ENCODE assay signal across 1 cellular context in the genomic region with DNA sequence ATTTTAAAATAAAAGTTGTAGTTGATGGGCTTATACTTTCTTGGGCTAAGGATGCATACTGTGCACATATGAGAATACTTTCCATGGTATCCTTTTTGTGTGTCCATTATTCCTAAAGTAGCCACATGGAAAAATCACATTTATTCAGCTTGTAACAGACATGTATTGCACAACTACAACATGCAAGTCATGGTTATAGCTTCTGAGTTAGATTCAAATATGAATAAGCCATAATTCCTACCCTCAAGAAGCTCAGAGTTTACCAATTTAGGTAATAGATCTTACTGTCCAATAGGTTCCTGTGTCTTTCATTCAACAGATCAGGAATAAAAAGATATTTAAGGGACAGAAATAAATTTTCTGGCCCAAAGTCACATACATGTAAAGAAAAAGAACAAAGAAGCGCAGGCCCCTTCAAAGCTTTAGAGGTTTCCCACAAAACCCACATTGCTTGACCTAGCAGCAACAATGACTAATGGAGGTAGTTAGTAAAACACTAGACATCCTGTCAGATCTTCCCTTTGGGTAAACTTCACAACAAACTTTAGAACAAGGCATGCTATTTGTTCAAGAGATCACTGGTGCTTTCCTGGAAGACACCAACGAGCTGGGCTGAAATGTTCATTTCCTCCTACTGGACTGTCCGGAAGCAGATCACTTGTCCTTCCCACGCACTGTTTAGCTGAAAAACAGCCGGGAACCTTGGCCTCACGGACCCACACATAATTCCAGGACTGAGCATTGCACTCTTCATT.
TF ChIP-seq lines count a peak whose summit lies in the region.

No MANE protein-coding gene starts in this region.

TF ChIP-seq in HepG2, 621 proteins besides CTCF, POLR2A, EP300 and RAD21 (continued from another document and continues in another):
- TF ChIP-seq, protein P1, sequence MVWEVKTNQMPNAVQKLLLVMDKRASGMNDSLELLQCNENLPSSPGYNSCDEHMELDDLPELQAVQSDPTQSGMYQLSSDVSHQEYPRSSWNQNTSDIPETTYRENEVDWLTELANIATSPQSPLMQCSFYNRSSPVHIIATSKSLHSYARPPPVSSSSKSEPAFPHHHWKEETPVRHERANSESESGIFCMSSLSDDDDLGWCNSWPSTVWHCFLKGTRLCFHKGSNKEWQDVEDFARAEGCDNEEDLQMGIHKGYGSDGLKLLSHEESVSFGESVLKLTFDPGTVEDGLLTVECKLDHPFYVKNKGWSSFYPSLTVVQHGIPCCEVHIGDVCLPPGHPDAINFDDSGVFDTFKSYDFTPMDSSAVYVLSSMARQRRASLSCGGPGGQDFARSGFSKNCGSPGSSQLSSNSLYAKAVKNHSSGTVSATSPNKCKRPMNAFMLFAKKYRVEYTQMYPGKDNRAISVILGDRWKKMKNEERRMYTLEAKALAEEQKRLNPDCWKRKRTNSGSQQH (CRISPR knock-in tag; IDR thresholded peaks at IDR 0.05; ENCODE audit: low read depth), result peak; percentile 85
- TF ChIP-seq, protein P2, sequence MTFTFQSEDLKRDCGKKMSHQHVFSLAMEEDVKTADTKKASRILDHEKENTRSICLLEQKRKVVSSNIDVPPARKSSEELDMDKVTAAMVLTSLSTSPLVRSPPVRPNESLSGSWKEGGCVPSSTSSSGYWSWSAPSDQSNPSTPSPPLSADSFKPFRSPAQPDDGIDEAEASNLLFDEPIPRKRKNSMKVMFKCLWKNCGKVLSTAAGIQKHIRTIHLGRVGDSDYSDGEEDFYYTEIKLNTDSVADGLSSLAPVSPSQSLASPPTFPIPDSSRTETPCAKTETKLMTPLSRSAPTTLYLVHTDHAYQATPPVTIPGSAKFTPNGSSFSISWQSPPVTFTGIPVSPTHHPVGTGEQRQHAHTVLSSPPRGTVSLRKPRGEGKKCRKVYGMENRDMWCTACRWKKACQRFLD (CRISPR knock-in tag; IDR thresholded peaks at IDR 0.05; ENCODE audit: borderline replicate concordance), result no peak
- TF ChIP-seq TCF12 (IDR thresholded peaks at IDR 0.05) (no peak), TCF12 (CRISPR knock-in tag; IDR thresholded peaks at IDR 0.05) (peak; percentile 81), RXRB (CRISPR knock-in tag; IDR thresholded peaks at IDR 0.05; ENCODE audit: borderline replicate concordance) (peak; percentile 88), ZNF3 (CRISPR knock-in tag; IDR thresholded peaks at IDR 0.05) (0 out of 2 replicates have a peak, but pooled peaks have one; percentile 10), ZNF878 (CRISPR knock-in tag; IDR thresholded peaks at IDR 0.05) (no peak), HMG20B (CRISPR knock-in tag; conservative IDR thresholded peaks at IDR 0.05) (no peak), GABPA (IDR thresholded peaks at IDR 0.05; ENCODE audit: low read depth, low read length) (no peak), GABPA (CRISPR knock-in tag; IDR thresholded peaks at IDR 0.05; ENCODE audit: low read depth) (peak; percentile 74), SALL1 (CRISPR knock-in tag; IDR thresholded peaks at IDR 0.05) (peak; percentile 87), HNF4A (CRISPR knock-in tag; IDR thresholded peaks at IDR 0.05) (peak; percentile 52), REXO4 (CRISPR knock-in tag; IDR thresholded peaks at IDR 0.05; ENCODE audit: borderline replicate concordance) (no peak), ZNF724P (CRISPR knock-in tag; IDR thresholded peaks at IDR 0.05; ENCODE audit: borderline replicate concordance) (no peak), ZNF567 (CRISPR knock-in tag; IDR thresholded peaks at IDR 0.05; ENCODE audit: borderline replicate concordance) (no peak), MTF1 (CRISPR knock-in tag; IDR thresholded peaks at IDR 0.05) (no peak), HDAC1 (CRISPR knock-in tag; IDR thresholded peaks at IDR 0.05) (peak; percentile 61), DPF2 (CRISPR knock-in tag; IDR thresholded peaks at IDR 0.05; ENCODE audit: borderline replicate concordance, low read depth) (peak; percentile 74), POGZ (CRISPR knock-in tag; IDR thresholded peaks at IDR 0.05) (peak; percentile 87), KMT2B (CRISPR knock-in tag; IDR thresholded peaks at IDR 0.05) (no peak), SOX13 (IDR thresholded peaks at IDR 0.05) (peak; percentile 85), SOX13 (CRISPR knock-in tag; conservative IDR thresholded peaks at IDR 0.05 in 1 of 2, IDR thresholded peaks at IDR 0.05 in 1 of 2) (peak in 1 of 2 experiments; percentile 92; a peak in 2 of 4 replicates), SNAPC2 (CRISPR knock-in tag; IDR thresholded peaks at IDR 0.05) (no peak), TEAD3 (CRISPR knock-in tag; optimal IDR thresholded peaks at IDR 0.05; ENCODE audit: borderline replicate concordance) (peak; percentile 76), FOXK1 (CRISPR knock-in tag; IDR thresholded peaks at IDR 0.05; ENCODE audit: borderline replicate concordance, low read depth) (peak; percentile 65; the same call in 1 of the 2 replicates), ZNF230 (CRISPR knock-in tag; IDR thresholded peaks at IDR 0.05) (no peak), CEBPB (IDR thresholded peaks at IDR 0.05; ENCODE audit: borderline replicate concordance, low read depth, low read length) (peak; percentile 87), CBFB (CRISPR knock-in tag; IDR thresholded peaks at IDR 0.05) (peak; percentile 76; the same call in 1 of the 2 replicates), ZNF260 (CRISPR knock-in tag; IDR thresholded peaks at IDR 0.05; ENCODE audit: borderline replicate concordance, low read depth) (no peak), ZSCAN21 (CRISPR knock-in tag; IDR thresholded peaks at IDR 0.05; ENCODE audit: borderline replicate concordance) (no peak), ZNF83 (CRISPR knock-in tag; IDR thresholded peaks at IDR 0.05; ENCODE audit: borderline replicate concordance) (no peak), MBD4 (IDR thresholded peaks at IDR 0.05; ENCODE audit: borderline replicate concordance, low read length) (peak; percentile 38; the same call in 1 of the 2 replicates)
- TF ChIP-seq, protein P3, sequence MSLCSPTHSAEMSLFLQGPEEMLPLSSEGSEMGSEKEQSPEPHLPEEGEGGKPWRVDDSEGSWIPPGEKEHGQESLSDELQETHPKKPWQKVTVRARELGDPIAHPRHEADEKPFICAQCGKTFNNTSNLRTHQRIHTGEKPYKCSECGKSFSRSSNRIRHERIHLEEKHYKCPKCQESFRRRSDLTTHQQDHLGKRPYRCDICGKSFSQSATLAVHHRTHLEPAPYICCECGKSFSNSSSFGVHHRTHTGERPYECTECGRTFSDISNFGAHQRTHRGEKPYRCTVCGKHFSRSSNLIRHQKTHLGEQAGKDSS (CRISPR knock-in tag; IDR thresholded peaks at IDR 0.05; ENCODE audit: borderline replicate concordance, low read depth), result no peak
- TF ChIP-seq, protein P4, sequence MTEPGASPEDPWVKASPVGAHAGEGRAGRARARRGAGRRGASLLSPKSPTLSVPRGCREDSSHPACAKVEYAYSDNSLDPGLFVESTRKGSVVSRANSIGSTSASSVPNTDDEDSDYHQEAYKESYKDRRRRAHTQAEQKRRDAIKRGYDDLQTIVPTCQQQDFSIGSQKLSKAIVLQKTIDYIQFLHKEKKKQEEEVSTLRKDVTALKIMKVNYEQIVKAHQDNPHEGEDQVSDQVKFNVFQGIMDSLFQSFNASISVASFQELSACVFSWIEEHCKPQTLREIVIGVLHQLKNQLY (CRISPR knock-in tag; IDR thresholded peaks at IDR 0.05), result peak; percentile 62; the same call in 1 of the 2 replicates
- TF ChIP-seq, protein P5, sequence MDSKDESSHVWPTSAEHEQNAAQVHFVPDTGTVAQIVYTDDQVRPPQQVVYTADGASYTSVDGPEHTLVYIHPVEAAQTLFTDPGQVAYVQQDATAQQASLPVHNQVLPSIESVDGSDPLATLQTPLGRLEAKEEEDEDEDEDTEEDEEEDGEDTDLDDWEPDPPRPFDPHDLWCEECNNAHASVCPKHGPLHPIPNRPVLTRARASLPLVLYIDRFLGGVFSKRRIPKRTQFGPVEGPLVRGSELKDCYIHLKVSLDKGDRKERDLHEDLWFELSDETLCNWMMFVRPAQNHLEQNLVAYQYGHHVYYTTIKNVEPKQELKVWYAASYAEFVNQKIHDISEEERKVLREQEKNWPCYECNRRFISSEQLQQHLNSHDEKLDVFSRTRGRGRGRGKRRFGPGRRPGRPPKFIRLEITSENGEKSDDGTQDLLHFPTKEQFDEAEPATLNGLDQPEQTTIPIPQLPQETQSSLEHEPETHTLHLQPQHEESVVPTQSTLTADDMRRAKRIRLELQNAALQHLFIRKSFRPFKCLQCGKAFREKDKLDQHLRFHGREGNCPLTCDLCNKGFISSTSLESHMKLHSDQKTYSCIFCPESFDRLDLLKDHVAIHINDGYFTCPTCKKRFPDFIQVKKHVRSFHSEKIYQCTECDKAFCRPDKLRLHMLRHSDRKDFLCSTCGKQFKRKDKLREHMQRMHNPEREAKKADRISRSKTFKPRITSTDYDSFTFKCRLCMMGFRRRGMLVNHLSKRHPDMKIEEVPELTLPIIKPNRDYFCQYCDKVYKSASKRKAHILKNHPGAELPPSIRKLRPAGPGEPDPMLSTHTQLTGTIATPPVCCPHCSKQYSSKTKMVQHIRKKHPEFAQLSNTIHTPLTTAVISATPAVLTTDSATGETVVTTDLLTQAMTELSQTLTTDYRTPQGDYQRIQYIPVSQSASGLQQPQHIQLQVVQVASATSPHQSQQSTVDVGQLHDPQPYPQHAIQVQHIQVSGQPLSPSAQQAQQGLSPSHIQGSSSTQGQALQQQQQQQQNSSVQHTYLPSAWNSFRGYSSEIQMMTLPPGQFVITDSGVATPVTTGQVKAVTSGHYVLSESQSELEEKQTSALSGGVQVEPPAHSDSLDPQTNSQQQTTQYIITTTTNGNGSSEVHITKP (CRISPR knock-in tag; IDR thresholded peaks at IDR 0.05; ENCODE audit: low read depth), result peak; percentile 86
- TF ChIP-seq, protein P6, sequence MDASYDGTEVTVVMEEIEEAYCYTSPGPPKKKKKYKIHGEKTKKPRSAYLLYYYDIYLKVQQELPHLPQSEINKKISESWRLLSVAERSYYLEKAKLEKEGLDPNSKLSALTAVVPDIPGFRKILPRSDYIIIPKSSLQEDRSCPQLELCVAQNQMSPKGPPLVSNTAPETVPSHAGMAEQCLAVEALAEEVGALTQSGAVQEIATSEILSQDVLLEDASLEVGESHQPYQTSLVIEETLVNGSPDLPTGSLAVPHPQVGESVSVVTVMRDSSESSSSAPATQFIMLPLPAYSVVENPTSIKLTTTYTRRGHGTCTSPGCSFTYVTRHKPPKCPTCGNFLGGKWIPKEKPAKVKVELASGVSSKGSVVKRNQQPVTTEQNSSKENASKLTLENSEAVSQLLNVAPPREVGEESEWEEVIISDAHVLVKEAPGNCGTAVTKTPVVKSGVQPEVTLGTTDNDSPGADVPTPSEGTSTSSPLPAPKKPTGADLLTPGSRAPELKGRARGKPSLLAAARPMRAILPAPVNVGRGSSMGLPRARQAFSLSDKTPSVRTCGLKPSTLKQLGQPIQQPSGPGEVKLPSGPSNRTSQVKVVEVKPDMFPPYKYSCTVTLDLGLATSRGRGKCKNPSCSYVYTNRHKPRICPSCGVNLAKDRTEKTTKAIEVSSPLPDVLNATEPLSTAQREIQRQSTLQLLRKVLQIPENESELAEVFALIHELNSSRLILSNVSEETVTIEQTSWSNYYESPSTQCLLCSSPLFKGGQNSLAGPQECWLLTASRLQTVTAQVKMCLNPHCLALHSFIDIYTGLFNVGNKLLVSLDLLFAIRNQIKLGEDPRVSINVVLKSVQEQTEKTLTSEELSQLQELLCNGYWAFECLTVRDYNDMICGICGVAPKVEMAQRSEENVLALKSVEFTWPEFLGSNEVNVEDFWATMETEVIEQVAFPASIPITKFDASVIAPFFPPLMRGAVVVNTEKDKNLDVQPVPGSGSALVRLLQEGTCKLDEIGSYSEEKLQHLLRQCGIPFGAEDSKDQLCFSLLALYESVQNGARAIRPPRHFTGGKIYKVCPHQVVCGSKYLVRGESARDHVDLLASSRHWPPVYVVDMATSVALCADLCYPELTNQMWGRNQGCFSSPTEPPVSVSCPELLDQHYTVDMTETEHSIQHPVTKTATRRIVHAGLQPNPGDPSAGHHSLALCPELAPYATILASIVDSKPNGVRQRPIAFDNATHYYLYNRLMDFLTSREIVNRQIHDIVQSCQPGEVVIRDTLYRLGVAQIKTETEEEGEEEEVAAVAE (CRISPR knock-in tag; IDR thresholded peaks at IDR 0.05; ENCODE audit: borderline replicate concordance), result peak; percentile 97
- TF ChIP-seq, protein P7, sequence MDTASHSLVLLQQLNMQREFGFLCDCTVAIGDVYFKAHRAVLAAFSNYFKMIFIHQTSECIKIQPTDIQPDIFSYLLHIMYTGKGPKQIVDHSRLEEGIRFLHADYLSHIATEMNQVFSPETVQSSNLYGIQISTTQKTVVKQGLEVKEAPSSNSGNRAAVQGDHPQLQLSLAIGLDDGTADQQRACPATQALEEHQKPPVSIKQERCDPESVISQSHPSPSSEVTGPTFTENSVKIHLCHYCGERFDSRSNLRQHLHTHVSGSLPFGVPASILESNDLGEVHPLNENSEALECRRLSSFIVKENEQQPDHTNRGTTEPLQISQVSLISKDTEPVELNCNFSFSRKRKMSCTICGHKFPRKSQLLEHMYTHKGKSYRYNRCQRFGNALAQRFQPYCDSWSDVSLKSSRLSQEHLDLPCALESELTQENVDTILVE (CRISPR knock-in tag; IDR thresholded peaks at IDR 0.05), result no peak
- TF ChIP-seq, protein P8, sequence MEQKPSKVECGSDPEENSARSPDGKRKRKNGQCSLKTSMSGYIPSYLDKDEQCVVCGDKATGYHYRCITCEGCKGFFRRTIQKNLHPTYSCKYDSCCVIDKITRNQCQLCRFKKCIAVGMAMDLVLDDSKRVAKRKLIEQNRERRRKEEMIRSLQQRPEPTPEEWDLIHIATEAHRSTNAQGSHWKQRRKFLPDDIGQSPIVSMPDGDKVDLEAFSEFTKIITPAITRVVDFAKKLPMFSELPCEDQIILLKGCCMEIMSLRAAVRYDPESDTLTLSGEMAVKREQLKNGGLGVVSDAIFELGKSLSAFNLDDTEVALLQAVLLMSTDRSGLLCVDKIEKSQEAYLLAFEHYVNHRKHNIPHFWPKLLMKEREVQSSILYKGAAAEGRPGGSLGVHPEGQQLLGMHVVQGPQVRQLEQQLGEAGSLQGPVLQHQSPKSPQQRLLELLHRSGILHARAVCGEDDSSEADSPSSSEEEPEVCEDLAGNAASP (CRISPR knock-in tag; IDR thresholded peaks at IDR 0.05; ENCODE audit: borderline replicate concordance), result peak; percentile 30; the same call in 1 of the 2 replicates
- TF ChIP-seq, protein P9, sequence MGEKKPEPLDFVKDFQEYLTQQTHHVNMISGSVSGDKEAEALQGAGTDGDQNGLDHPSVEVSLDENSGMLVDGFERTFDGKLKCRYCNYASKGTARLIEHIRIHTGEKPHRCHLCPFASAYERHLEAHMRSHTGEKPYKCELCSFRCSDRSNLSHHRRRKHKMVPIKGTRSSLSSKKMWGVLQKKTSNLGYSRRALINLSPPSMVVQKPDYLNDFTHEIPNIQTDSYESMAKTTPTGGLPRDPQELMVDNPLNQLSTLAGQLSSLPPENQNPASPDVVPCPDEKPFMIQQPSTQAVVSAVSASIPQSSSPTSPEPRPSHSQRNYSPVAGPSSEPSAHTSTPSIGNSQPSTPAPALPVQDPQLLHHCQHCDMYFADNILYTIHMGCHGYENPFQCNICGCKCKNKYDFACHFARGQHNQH (CRISPR knock-in tag; IDR thresholded peaks at IDR 0.05), result peak; percentile 68
- TF ChIP-seq, protein P10, sequence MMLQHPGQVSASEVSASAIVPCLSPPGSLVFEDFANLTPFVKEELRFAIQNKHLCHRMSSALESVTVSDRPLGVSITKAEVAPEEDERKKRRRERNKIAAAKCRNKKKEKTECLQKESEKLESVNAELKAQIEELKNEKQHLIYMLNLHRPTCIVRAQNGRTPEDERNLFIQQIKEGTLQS (CRISPR knock-in tag; IDR thresholded peaks at IDR 0.05), result 0 out of 2 replicates have a peak, but pooled peaks have one; percentile 32
- TF ChIP-seq, protein P11, sequence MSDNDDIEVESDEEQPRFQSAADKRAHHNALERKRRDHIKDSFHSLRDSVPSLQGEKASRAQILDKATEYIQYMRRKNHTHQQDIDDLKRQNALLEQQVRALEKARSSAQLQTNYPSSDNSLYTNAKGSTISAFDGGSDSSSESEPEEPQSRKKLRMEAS (IDR thresholded peaks at IDR 0.05), result 0 out of 2 replicates have a peak, but pooled peaks have one; percentile 29
